ENCODE assay signal across 26 cellular contexts in the genomic region with DNA sequence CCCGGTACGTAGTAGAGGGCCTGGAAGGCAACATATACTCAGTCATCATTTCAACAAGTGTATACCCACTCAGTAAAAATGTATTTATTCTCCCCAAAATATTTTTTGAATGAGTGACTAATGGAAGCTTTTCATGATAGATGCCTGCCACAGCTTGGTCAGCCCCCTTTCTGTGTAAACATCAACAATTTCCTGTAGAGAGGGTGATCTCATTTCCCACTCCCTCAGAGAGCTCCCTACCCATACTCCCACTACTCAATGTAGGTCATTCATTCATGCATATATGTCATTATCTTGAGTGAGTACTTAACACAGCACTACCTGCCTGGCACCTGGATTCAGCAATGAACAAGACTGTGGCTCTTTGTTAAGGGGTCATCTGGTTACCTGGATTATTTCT.
DNase-seq lines count a peak whose midpoint lies in the region; ATAC-seq, FAIRE-seq and TF ChIP-seq lines count a peak whose summit lies in the region.
"Had no signal": no experiment of that assay in that cellular context is flagged by ENCODE, and none has a peak within 500 bp of the region (broad histone marks: within the 10 kb centered on the region; RNA-seq: fewer than 3 reads in every experiment).

No MANE protein-coding gene starts in this region.

- no peak overlapping the region for H3K9ac ChIP-seq in HUES48 (ENCODE audit: low read depth, low read length)

- no peak for TF ChIP-seq RAD21 in A549 (conservative IDR thresholded peaks at IDR 0.05 in 1 of 2, IDR thresholded peaks at IDR 0.05 in 1 of 2)

- no peak for TF ChIP-seq CTCF in A549 (IDR thresholded peaks at IDR 0.05)
- TF ChIP-seq CTCF in osteoblast (IDR thresholded peaks at IDR 0.05; ENCODE audit: extremely low read depth, low read depth, low read length) = no peak
- TF ChIP-seq CTCF in mesothelial cell of epicardium (IDR thresholded peaks at IDR 0.05; ENCODE audit: unreplicated experiment) = no peak

- no peaks in the 10 kb centered on the region for H3K36me3 Mint-ChIP-seq in mesothelial cell of epicardium

- H3K27ac ChIP-seq in A549 (peak overlapping the region in 1 of 2 experiments; percentile 29; a peak in 1 of 6 replicates), HUES48 (ENCODE audit: low read depth, low read length) (peak overlapping the region; percentile 56), osteoblast (ENCODE audit: low read depth, low read length) (no peak overlapping the region)
- H3K27ac ChIP-seq: 22Rv1, HL-60, PC-9, SJSA1 had no signal

- 0 out of 3 replicates have a peak overlapping the region, but pooled peaks have one; percentile 12 for H3K4me2 ChIP-seq in A549
- no peak overlapping the region for H3K4me2 ChIP-seq in osteoblast (ENCODE audit: insufficient read depth, low read length)
- H3K4me2 ChIP-seq: PC-9 had no signal

- no peak for TF ChIP-seq EP300 in A549 (IDR thresholded peaks at IDR 0.05)

- no peak for FAIRE-seq in A549 (lab: Jason Lieb, UNC)
- FAIRE-seq: GM12892, GM19239, H54, HepG2 had no signal

- TF ChIP-seq POLR2A in A549 (IDR thresholded peaks at IDR 0.05; ENCODE audit: low read length) = no peak

- POLR2A ChIA-PET in A549 (lab: Yijun Ruan, JAX) = no interaction called here

- peaks cover 66% of the 10 kb centered on the region for H3K27me3 Mint-ChIP-seq in mesothelial cell of epicardium (ENCODE audit: low read depth)

- H3K27ac Mint-ChIP-seq in mesothelial cell of epicardium = no peak overlapping the region

- DNase-seq in DMS53 (lab: John Stamatoyannopoulos, UW) = peak; percentile 45
- no peak for DNase-seq in DMS53 treated with DMSO at 0.1 percent for 48 hours (lab: John Stamatoyannopoulos, UW; ENCODE audit: unreplicated experiment)
- no peak for DNase-seq in A549 (ENCODE audit: low read depth in 1 of 2, low spot score in 1 of 2)
- DNase-seq in glomerular endothelial cell (ENCODE audit: extremely low read depth, low read depth, low spot score) = peak; percentile 9
- no peak for DNase-seq in osteoblast (ENCODE audit: insufficient read length, low spot score, missing footprints)
- DNase-seq in mesothelial cell of epicardium (ENCODE audit: low spot score in 2 of 2, unreplicated experiment in 2 of 2) = no peak
- DNase-seq: Kasumi-1; NCI-H1105; NCI-H2029; NCI-H2171; NCI-H226; NCI-H524; NCI-H82; NK-92 treated with Interleukin-12 subunit alpha and Interleukin-12 subunit beta, amount 100 ng/mL, for 24 hours; PC-9; Right ventricle myocardium superior; RPMI8226 had no signal

- CTCF ChIA-PET in A549 (lab: Yijun Ruan, JAX) = no interaction called here

- H2AFZ ChIP-seq in osteoblast (ENCODE audit: low read length) = no peak overlapping the region
- H2AFZ ChIP-seq: PC-9 had no signal

- H3K36me3 ChIP-seq in HUES48 (ENCODE audit: control insufficient read depth, insufficient read depth, low read length) (no peaks in the 10 kb centered on the region), osteoblast (ENCODE audit: insufficient read depth, low read length) (no peaks in the 10 kb centered on the region)
- H3K36me3 ChIP-seq: SJSA1 had no signal

- H3K4me1 ChIP-seq in A549 = peaks cover 37% of the 10 kb centered on the region
- H3K4me1 ChIP-seq in HUES48 (ENCODE audit: control insufficient read depth, insufficient read depth, low read length) = peaks cover 31% of the 10 kb centered on the region
- no peaks in the 10 kb centered on the region for H3K4me1 ChIP-seq in osteoblast (ENCODE audit: insufficient read depth, low read length)
- H3K4me1 ChIP-seq: SJSA1 had no signal

- H3K4me1 Mint-ChIP-seq in mesothelial cell of epicardium = no peaks in the 10 kb centered on the region

- ATAC-seq in A549 (no peak), esophagus mucosa (no peak)
- ATAC-seq: HepG2 had no signal

- H3K4me3 Mint-ChIP-seq in mesothelial cell of epicardium = no peak overlapping the region

- no peak overlapping the region for H3K4me3 ChIP-seq in A549
- no peak overlapping the region for H3K4me3 ChIP-seq in HUES48 (ENCODE audit: low read depth, low read length)
- H3K4me3 ChIP-seq in osteoblast (ENCODE audit: insufficient read depth, low read length) = no peak overlapping the region
- H3K4me3 ChIP-seq: PC-9, SJSA1 had no signal

- H3K9me3 Mint-ChIP-seq in mesothelial cell of epicardium = peaks cover 9% of the 10 kb centered on the region

- no peaks in the 10 kb centered on the region for H3K27me3 ChIP-seq in HUES48 (ENCODE audit: control insufficient read depth, insufficient read depth, low read length)
- H3K27me3 ChIP-seq in osteoblast (ENCODE audit: insufficient read depth, low read length) = no peaks in the 10 kb centered on the region
- H3K27me3 ChIP-seq: SJSA1 had no signal

- no peaks in the 10 kb centered on the region for H4K20me1 ChIP-seq in osteoblast (ENCODE audit: insufficient read depth, low read length)

- no peaks in the 10 kb centered on the region for H3K79me2 ChIP-seq in osteoblast (ENCODE audit: insufficient read depth, low read length)

- 70% methylated on average over 2 of the region's 2 CpGs for WGBS in A549 (ENCODE audit: missing lambda C conversion rate)

- no peaks in the 10 kb centered on the region for H3K9me3 ChIP-seq in A549
- H3K9me3 ChIP-seq in HUES48 (ENCODE audit: control insufficient read depth, insufficient read depth, low read length) = no peaks in the 10 kb centered on the region
- no peaks in the 10 kb centered on the region for H3K9me3 ChIP-seq in osteoblast (ENCODE audit: low read depth, low read length)
- H3K9me3 ChIP-seq: SJSA1 had no signal

TF ChIP-seq in A549, 52 proteins besides CTCF, POLR2A, EP300 and RAD21:
- TF ChIP-seq KDM5A (IDR thresholded peaks at IDR 0.05) = no peak
- TF ChIP-seq, protein P1, sequence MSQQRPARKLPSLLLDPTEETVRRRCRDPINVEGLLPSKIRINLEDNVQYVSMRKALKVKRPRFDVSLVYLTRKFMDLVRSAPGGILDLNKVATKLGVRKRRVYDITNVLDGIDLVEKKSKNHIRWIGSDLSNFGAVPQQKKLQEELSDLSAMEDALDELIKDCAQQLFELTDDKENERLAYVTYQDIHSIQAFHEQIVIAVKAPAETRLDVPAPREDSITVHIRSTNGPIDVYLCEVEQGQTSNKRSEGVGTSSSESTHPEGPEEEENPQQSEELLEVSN (IDR thresholded peaks at IDR 0.05; ENCODE audit: borderline replicate concordance, low read depth) = no peak
- no peak for TF ChIP-seq RNF2 (IDR thresholded peaks at IDR 0.05; ENCODE audit: borderline replicate concordance, low read depth)
- TF ChIP-seq CBX8 (IDR thresholded peaks at IDR 0.05) = no peak
- no peak for TF ChIP-seq MAZ (IDR thresholded peaks at IDR 0.05; ENCODE audit: borderline replicate concordance, low read depth, low read length)
- TF ChIP-seq GATA3 (IDR thresholded peaks at IDR 0.05; ENCODE audit: borderline replicate concordance) = no peak
- no peak for TF ChIP-seq MAFK (IDR thresholded peaks at IDR 0.05; ENCODE audit: partially characterized antibody)
- TF ChIP-seq RCOR1 (IDR thresholded peaks at IDR 0.05; ENCODE audit: low read depth, low read length) = no peak
- no peak for TF ChIP-seq KDM1A (IDR thresholded peaks at IDR 0.05; ENCODE audit: low read depth)
- TF ChIP-seq JUNB (IDR thresholded peaks at IDR 0.05) = no peak
- TF ChIP-seq RFX5 (IDR thresholded peaks at IDR 0.05) = no peak
- TF ChIP-seq CBX2 (IDR thresholded peaks at IDR 0.05; ENCODE audit: borderline replicate concordance, low read depth) = no peak
- TF ChIP-seq NR3C1 (IDR thresholded peaks at IDR 0.05) = no peak
- TF ChIP-seq ZFP36 (IDR thresholded peaks at IDR 0.05; ENCODE audit: borderline replicate concordance, partially characterized antibody) = no peak
- no peak for TF ChIP-seq ZC3H11A (IDR thresholded peaks at IDR 0.05)

Comparison
In these comparisons a context has a peak if more than half of its experiments do, and no peak if none do; other contexts are left out.
1. DNase-seq: peak in DMS53 (single experiment) and glomerular endothelial cell (single experiment); none in DMS53 treated with DMSO at 0.1 percent for 48 hours (single experiment), A549 (0 of 2), osteoblast (single experiment) and mesothelial cell of epicardium (0 of 2).